20 cellular contexts compared by ENCODE assay signal in genomic region chr7:26608402-26608801, GRCh38.
DNase-seq lines count a peak whose midpoint lies in the region; ATAC-seq, FAIRE-seq and TF ChIP-seq lines count a peak whose summit lies in the region.
"Had no signal": no experiment of that assay in that cellular context is flagged by ENCODE, and none has a peak within 500 bp of the region (broad histone marks: within the 10 kb centered on the region; RNA-seq: fewer than 3 reads in every experiment).

No MANE protein-coding gene starts in this region.

- H2BK12ac ChIP-seq in H1 (ENCODE audit: low read depth, low read length) = no peak overlapping the region

- H2AK5ac ChIP-seq in H1 (ENCODE audit: low read depth, low read length) = no peak overlapping the region

- no peak overlapping the region for H3K27ac ChIP-seq in HepG2 (ENCODE audit: extremely low read length, insufficient read depth, low read length)
- H3K27ac ChIP-seq in right lobe of liver = no peak overlapping the region
- no peak overlapping the region for H3K27ac ChIP-seq in H1 (ENCODE audit: low read depth, low read length)
- H3K27ac ChIP-seq in sigmoid colon = no peak overlapping the region
- no peak overlapping the region for H3K27ac ChIP-seq in caudate nucleus (ENCODE audit: low read depth, low read length)
- H3K27ac ChIP-seq: BLaER1, C4-2B had no signal

- H2BK120ac ChIP-seq in H1 (replicated peaks; ENCODE audit: low read depth, low read length) = no peak overlapping the region

- H2BK5ac ChIP-seq in H1 (ENCODE audit: low read depth, low read length) = no peak overlapping the region

- TF ChIP-seq CTCF in HepG2 (CRISPR knock-in tag; IDR thresholded peaks at IDR 0.05) (no peak), right lobe of liver (IDR thresholded peaks at IDR 0.05) (no peak), H1 (IDR thresholded peaks at IDR 0.05; ENCODE audit: control extremely low read depth in 1 of 3, insufficient read depth in 1 of 3, low read depth in 1 of 3, low read length in 3 of 3) (no peak), sigmoid colon (IDR thresholded peaks at IDR 0.05) (no peak)

- no peaks in the 10 kb centered on the region for H3K23me2 ChIP-seq in H1 (ENCODE audit: low read depth, low read length)

- no peak for DNase-seq in HepG2 (ENCODE audit: low spot score)
- no peak for DNase-seq in right lobe of liver
- no peak for DNase-seq in H1 (ENCODE audit: low read depth in 1 of 2, low spot score in 2 of 2)
- peak; percentile 37 for DNase-seq in sigmoid colon
- no peak for DNase-seq in caudate nucleus (lab: John Stamatoyannopoulos, UW)
- no peak for DNase-seq in stimulated activated CD4-positive, alpha-beta T cell treated with anti-CD3 and anti-CD28 coated beads, Interleukin-4, amount 100 ng/mL, for 24 hours
- DNase-seq: Caco-2; CD4-positive, CD25-positive, alpha-beta regulatory T cell; CD8-positive, alpha-beta T cell; DMS153; DMS79 treated with DMSO at 0.1 percent for 48 hours; GF-D8; HCEC 1CT had no signal

- H3K27me3 ChIP-seq in HepG2 (ENCODE audit: control insufficient read depth in 1 of 2, insufficient read depth in 2 of 2, low read length in 2 of 2) (peaks cover under 1 to 6% of the 10 kb centered on the region in 2 experiments; a peak in 3 of 5 replicates), right lobe of liver (no peaks in the 10 kb centered on the region), H1 (replicated peaks in 1 of 4; ENCODE audit: control insufficient read depth in 3 of 4, extremely low read depth in 1 of 4, insufficient read depth in 3 of 4, low read length in 3 of 4) (no peaks in the 10 kb centered on the region), sigmoid colon (no peaks in the 10 kb centered on the region)
- H3K27me3 ChIP-seq: BLaER1 had no signal

- POLR2A ChIA-PET in HepG2 (lab: Yijun Ruan, JAX) = no interaction called here
- POLR2A ChIA-PET in H1 (lab: Charles Lee; ENCODE audit: partially characterized antibody) = no interaction called here

- no peak for TF ChIP-seq RAD21 in HepG2 (CRISPR knock-in tag; IDR thresholded peaks at IDR 0.05)
- no peak for TF ChIP-seq RAD21 in H1 (IDR thresholded peaks at IDR 0.05 in 1 of 2, conservative IDR thresholded peaks at IDR 0.05 in 1 of 2; ENCODE audit: low read depth in 2 of 2, low read length in 2 of 2)

- H4K8ac ChIP-seq in H1 (ENCODE audit: extremely low read depth, insufficient read depth, low read length) = no peak overlapping the region

- no peak overlapping the region for H3K18ac ChIP-seq in H1 (ENCODE audit: extremely low read depth, low read length)

- H4K5ac ChIP-seq in H1 (ENCODE audit: insufficient read length, low read depth, low read length) = no peak overlapping the region

- H3K9ac ChIP-seq in HepG2 (ENCODE audit: insufficient read depth, low read depth, low read length) (no peak overlapping the region), H1 (replicated peaks in 1 of 4; ENCODE audit: extremely low read depth in 1 of 4, low read depth in 3 of 4, low read length in 3 of 4) (no peak overlapping the region)
- H3K9ac ChIP-seq: BLaER1 had no signal

- H3K4me1 ChIP-seq in HepG2 (ENCODE audit: insufficient read depth, low read length) = no peaks in the 10 kb centered on the region
- H3K4me1 ChIP-seq in right lobe of liver = no peaks in the 10 kb centered on the region
- peaks cover 0 to 8% (median 2%) of the 10 kb centered on the region in 4 experiments; a peak in 5 of 7 replicates for H3K4me1 ChIP-seq in H1 (replicated peaks in 1 of 4; ENCODE audit: control insufficient read depth in 3 of 4, insufficient read depth in 4 of 4, low read length in 3 of 4)
- no peaks in the 10 kb centered on the region for H3K4me1 ChIP-seq in sigmoid colon
- H3K4me1 ChIP-seq: BLaER1, Caco-2 had no signal

- FAIRE-seq in HepG2 (lab: Jason Lieb, UNC) (no peak), H1 (lab: Jason Lieb, UNC) (no peak)
- FAIRE-seq: A204.1, GM12891, GM18507, H54 had no signal

- no peak overlapping the region for H3K4ac ChIP-seq in H1 (replicated peaks; ENCODE audit: insufficient read length, low read depth, low read length)

- intact Hi-C loops in HepG2 (cut with micrococcal nuclease; ENCODE audit: unreplicated experiment) (no loop called here), right lobe of liver (cut with DNase I) (no loop called here), sigmoid colon (cut with DNase I) (no loop called here)

- no peak for TF ChIP-seq EP300 in HepG2 (IDR thresholded peaks at IDR 0.05; ENCODE audit: low read depth in 2 of 2, low read length in 2 of 2)
- TF ChIP-seq EP300 in HepG2 (CRISPR knock-in tag; IDR thresholded peaks at IDR 0.05; ENCODE audit: borderline replicate concordance) = no peak
- no peak for TF ChIP-seq EP300 in H1 (IDR thresholded peaks at IDR 0.05; ENCODE audit: borderline replicate concordance in 1 of 2, low read depth in 2 of 2, low read length in 2 of 2)
- TF ChIP-seq EP300 in sigmoid colon (IDR thresholded peaks at IDR 0.05) = no peak

- no peak overlapping the region for H3K4me3 ChIP-seq in HepG2 (replicated peaks in 1 of 3; ENCODE audit: insufficient read depth in 1 of 3, low read depth in 2 of 3, low read length in 3 of 3)
- H3K4me3 ChIP-seq in right lobe of liver = no peak overlapping the region
- no peak overlapping the region for H3K4me3 ChIP-seq in H1 (ENCODE audit: extremely low read depth in 1 of 4, insufficient read depth in 2 of 4, low read depth in 3 of 4, low read length in 4 of 4)
- no peak overlapping the region for H3K4me3 ChIP-seq in sigmoid colon
- H3K4me3 ChIP-seq: BLaER1, GM23338 had no signal

- in situ Hi-C loops in HepG2 (cut with HindIII; ENCODE audit: extremely low pct_ligation_motif_present, low pct_unique_long_range_greater_than_20kb) = no loop called here

- H3K79me1 ChIP-seq in H1 (ENCODE audit: low read depth, low read length) = no peaks in the 10 kb centered on the region

- no peak overlapping the region for H3K14ac ChIP-seq in H1 (ENCODE audit: insufficient read length)

- WGBS in HepG2 (ENCODE audit: low lambda C conversion rate) = 31% methylated on average over 5 of the region's 6 CpGs
- WGBS in right lobe of liver (ENCODE audit: insufficient coverage, low coverage, low lambda C conversion rate, missing lambda C conversion rate) = 74% methylated on average over 3 of the region's 6 CpGs
- WGBS in H1 (ENCODE audit: extremely low coverage in 1 of 2, insufficient coverage in 1 of 2, insufficient read length in 1 of 2, insufficient replicate concordance in 2 of 2, low coverage in 1 of 2, low lambda C conversion rate in 2 of 2, missing lambda C conversion rate in 1 of 2), 2 experiments = 85% methylated on average over 6 of the region's 6 CpGs; no CpG with 5 or more reads in 1 of the 2 experiments
- WGBS in sigmoid colon, 2 donors = 82 to 84% methylated on average over 6 of the region's 6 CpGs

- H2BK15ac ChIP-seq in H1 (ENCODE audit: low read length) = no peak overlapping the region

- no peak overlapping the region for H2BK20ac ChIP-seq in H1 (ENCODE audit: low read length)

- H2AFZ ChIP-seq in HepG2 (ENCODE audit: low read length) (no peak overlapping the region), H1 (ENCODE audit: low read length) (no peak overlapping the region)
- H2AFZ ChIP-seq: GM23338 had no signal

- CTCF ChIA-PET in HepG2 (lab: Yijun Ruan, JAX; ENCODE audit: low intra/inter-chr PET ratio, low total read pairs) (no interaction called here), H1 (lab: Charles Lee; ENCODE audit: partially characterized antibody) (interaction anchor here (1.3 kb wide), 1 partner anchor 11 kb away, joined by 3 read pairs; no protein-coding TSS in a partner anchor)

- no peak overlapping the region for H4K91ac ChIP-seq in H1 (replicated peaks; ENCODE audit: insufficient read length, low read length)

- H4K20me1 ChIP-seq in HepG2 (ENCODE audit: insufficient read depth, low read length) = no peaks in the 10 kb centered on the region
- no peaks in the 10 kb centered on the region for H4K20me1 ChIP-seq in H1 (replicated peaks in 1 of 2; ENCODE audit: control insufficient read depth in 1 of 2, insufficient read depth in 2 of 2, low read length in 2 of 2)
- H4K20me1 ChIP-seq: BLaER1 had no signal

- H3K4me2 ChIP-seq in HepG2 (ENCODE audit: low read depth, low read length) (no peak overlapping the region), H1 (ENCODE audit: insufficient read depth in 1 of 2, low read depth in 2 of 2, low read length in 2 of 2) (no peak overlapping the region)
- H3K4me2 ChIP-seq: BLaER1, GM23338 had no signal

- no peak for TF ChIP-seq POLR2A in HepG2 (IDR thresholded peaks at IDR 0.05; ENCODE audit: insufficient read depth in 1 of 2, low read depth in 2 of 2, low read length in 2 of 2)
- TF ChIP-seq POLR2A in right lobe of liver (IDR thresholded peaks at IDR 0.05) = no peak
- TF ChIP-seq POLR2A in H1 (IDR thresholded peaks at IDR 0.05; ENCODE audit: control extremely low read depth in 1 of 2, low read depth in 2 of 2, low read length in 2 of 2) = no peak
- TF ChIP-seq POLR2A in sigmoid colon (IDR thresholded peaks at IDR 0.05) = no peak

- H3K9me3 ChIP-seq in HepG2 (ENCODE audit: low read length) (no peaks in the 10 kb centered on the region), right lobe of liver (no peaks in the 10 kb centered on the region), H1 (ENCODE audit: insufficient read depth in 2 of 2, low read depth in 1 of 2, low read length in 1 of 2) (no peaks in the 10 kb centered on the region), sigmoid colon (no peaks in the 10 kb centered on the region)
- H3K9me3 ChIP-seq: BLaER1, Caco-2 had no signal

- no peaks in the 10 kb centered on the region for H3K36me3 ChIP-seq in HepG2 (replicated peaks in 1 of 2; ENCODE audit: control insufficient read depth in 1 of 2, insufficient read depth in 2 of 2, low read length in 2 of 2)
- no peaks in the 10 kb centered on the region for H3K36me3 ChIP-seq in right lobe of liver
- no peaks in the 10 kb centered on the region for H3K36me3 ChIP-seq in H1 (ENCODE audit: control insufficient read depth in 2 of 4, insufficient read depth in 4 of 4, low read length in 3 of 4)
- no peaks in the 10 kb centered on the region for H3K36me3 ChIP-seq in sigmoid colon
- H3K36me3 ChIP-seq: BLaER1 had no signal

- H3K79me2 ChIP-seq in HepG2 (ENCODE audit: insufficient read depth, low read length) = no peaks in the 10 kb centered on the region
- H3K79me2 ChIP-seq in H1 (ENCODE audit: control insufficient read depth in 1 of 2, insufficient read depth in 2 of 2, low read length in 2 of 2) = no peaks in the 10 kb centered on the region

- ATAC-seq in HepG2 (no peak), right lobe of liver (no peak)
- ATAC-seq: CD8-positive, alpha-beta T cell; GM23338 had no signal

- no peak overlapping the region for H3K56ac ChIP-seq in H1 (replicated peaks; ENCODE audit: insufficient read length, low read depth, low read length)

- H3K23ac ChIP-seq in H1 (ENCODE audit: insufficient read length) = no peak overlapping the region

- BruUV-seq in HepG2 (replicated peaks; lab: Mats Ljungman, UMichigan) = no TSS peak

TF ChIP-seq in HepG2, 621 proteins besides CTCF, POLR2A, EP300 and RAD21 (continues in another document):
- TF ChIP-seq ZNF101 (CRISPR knock-in tag; IDR thresholded peaks at IDR 0.05; ENCODE audit: borderline replicate concordance, low read depth) (no peak), ZZZ3 (CRISPR knock-in tag; IDR thresholded peaks at IDR 0.05; ENCODE audit: borderline replicate concordance) (no peak)

TF ChIP-seq in H1, 55 proteins besides CTCF, POLR2A, EP300 and RAD21 (continues in another document):
- peak; percentile 37; the same call in 1 of the 2 replicates for TF ChIP-seq MAX (IDR thresholded peaks at IDR 0.05)

Comparison
In these comparisons a context has a peak if more than half of its experiments do, and no peak if none do; other contexts are left out.
1. Of the 41 proteins assayed by ChIP-seq in both HepG2 and H1: peak only in HepG2: none; only in H1: MAX; in both: none; in neither: 40.